Comparison of ENCODE assay signal across 8 cellular contexts in the genomic region with DNA sequence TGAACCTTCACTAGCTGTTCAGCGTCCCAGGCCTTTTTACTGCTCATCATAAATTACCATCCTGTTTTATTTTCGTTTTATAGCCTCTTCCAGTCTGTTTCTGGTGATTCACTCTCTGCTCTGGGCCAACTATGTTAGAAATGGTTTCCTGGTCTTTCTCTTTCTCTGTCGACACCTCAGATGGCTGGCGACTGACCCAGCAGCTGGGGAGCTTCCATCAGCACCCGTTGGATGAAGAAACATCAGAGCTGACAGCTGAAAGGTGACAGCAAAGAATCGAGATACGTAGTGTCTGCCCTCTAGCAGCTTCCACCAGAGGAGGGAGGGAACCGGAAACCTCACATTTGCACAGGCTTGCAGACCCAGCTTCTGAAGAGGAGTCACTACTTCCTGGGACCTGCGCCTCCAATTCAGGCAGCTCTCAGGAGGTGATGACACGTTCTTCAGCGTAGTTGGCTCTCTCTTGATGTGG.
DNase-seq lines count a peak whose midpoint lies in the region; ATAC-seq lines count a peak whose summit lies in the region.

No MANE protein-coding gene starts in this region.

- no peak for ATAC-seq in HG03139 (IDR thresholded peaks at IDR 0.05; ENCODE audit: unreplicated experiment)

- DNase-seq in stimulated activated CD4-positive, alpha-beta T cell treated with anti-CD3 and anti-CD28 coated beads, Interleukin-4, amount 100 ng/mL, for 24 hours, result peak; percentile 15
- no peak for DNase-seq in stimulated activated CD4-positive, alpha-beta T cell treated with anti-CD3 and anti-CD28 coated beads, Interleukin-4, amount 100 ng/mL, for 1 hour
- DNase-seq in amniotic epithelial cell (ENCODE audit: low read depth) (peak; percentile 66), islet precursor cell (peak; percentile 77), NCI-H2196 (lab: John Stamatoyannopoulos, UW; ENCODE audit: unreplicated experiment) (no peak), NCI-H1436 treated with DMSO at 0.1 percent for 48 hours (lab: John Stamatoyannopoulos, UW) (no peak), NCI-H82 (lab: John Stamatoyannopoulos, UW) (no peak)

Comparison
In these comparisons a context has a peak if more than half of its experiments do, and no peak if none do; other contexts are left out.
1. DNase-seq: peak in stimulated activated CD4-positive, alpha-beta T cell treated with anti-CD3 and anti-CD28 coated beads, Interleukin-4, amount 100 ng/mL, for 24 hours (single experiment), amniotic epithelial cell (single experiment) and islet precursor cell (single experiment); none in stimulated activated CD4-positive, alpha-beta T cell treated with anti-CD3 and anti-CD28 coated beads, Interleukin-4, amount 100 ng/mL, for 1 hour (single experiment), NCI-H2196 (single experiment), NCI-H1436 treated with DMSO at 0.1 percent for 48 hours (single experiment) and NCI-H82 (single experiment).